Comparison of ENCODE assay signal across 12 cellular contexts in genomic region chr6:80425089-80425823, GRCh38.
DNase-seq lines count a peak whose midpoint lies in the region; ATAC-seq and TF ChIP-seq lines count a peak whose summit lies in the region.
"Had no signal": no experiment of that assay in that cellular context is flagged by ENCODE, and none has a peak within 500 bp of the region (broad histone marks: within the 10 kb centered on the region; RNA-seq: fewer than 3 reads in every experiment).

No MANE protein-coding gene starts in this region.

- H3K27me3 ChIP-seq in left lung (no peaks in the 10 kb centered on the region), aorta (ENCODE audit: control insufficient read depth in 1 of 2, insufficient read depth in 2 of 2, low read length in 1 of 2) (no peaks in the 10 kb centered on the region)

- no peak overlapping the region for H3K4me3 ChIP-seq in astrocyte of the spinal cord (ENCODE audit: low read depth, low read length)
- H3K4me3 ChIP-seq in left lung: no peak overlapping the region
- H3K4me3 ChIP-seq in aorta (ENCODE audit: low read length in 2 of 2): no peak overlapping the region

- H3K9me3 ChIP-seq in left lung (peaks cover 0 to 68% of the 10 kb centered on the region in 2 donors), aorta (ENCODE audit: control insufficient read depth, low read length) (peaks cover 6% of the 10 kb centered on the region)

- H3K4me1 ChIP-seq in left lung: no peaks in the 10 kb centered on the region
- H3K4me1 ChIP-seq in aorta (ENCODE audit: control insufficient read depth in 1 of 2, insufficient read depth in 2 of 2, low read length in 2 of 2): no peaks in the 10 kb centered on the region

- 66 to 72% methylated on average over 2 of the region's 2 CpGs for WGBS in aorta, 2 donors

- DNase-seq in AG09319 (ENCODE audit: extremely low read depth, low read depth) (peak; percentile 94), LHCN-M2 (ENCODE audit: low read depth) (peak; percentile 96), astrocyte of the spinal cord (ENCODE audit: low read depth, low spot score) (peak; percentile 94), left lung (no peak), DMS 273 (lab: John Stamatoyannopoulos, UW; ENCODE audit: unreplicated experiment) (no peak), KBM-7 (no peak), aorta (no peak)
- DNase-seq in activated effector memory CD4-positive, alpha-beta T cell treated with anti-CD3 and anti-CD28 coated beads, Interleukin-2, amount 50 U/mL, for 16 hours: no peak
- DNase-seq: dermis blood vessel endothelial cell, hippocampal formation, mesendoderm had no signal

- H3K27ac ChIP-seq in left lung (no peak overlapping the region), aorta (ENCODE audit: low read depth in 1 of 2, low read length in 2 of 2) (no peak overlapping the region)

- ATAC-seq in left lung (peak; percentile 76), aorta (ENCODE audit: low FRiP score) (no peak)
- ATAC-seq: activated CD4-positive, CD25-positive, alpha-beta regulatory T cell treated with anti-CD3 and anti-CD28 coated beads, Interleukin-2, amount 50 U/mL, for 24 hours had no signal

- TF ChIP-seq CTCF in AG09319 (IDR thresholded peaks at IDR 0.05; ENCODE audit: low read depth, low read length) (peak; percentile 2), astrocyte of the spinal cord (IDR thresholded peaks at IDR 0.05; ENCODE audit: low read depth, low read length) (peak; percentile 11), left lung (IDR thresholded peaks at IDR 0.05) (no peak)

- in situ Hi-C loops in astrocyte of the spinal cord (cut with HindIII; ENCODE audit: low sequenced_read_pairs): no loop called here
- in situ Hi-C loops in KBM-7 (cut with MboI; ENCODE audit: low pct_unique_long_range_greater_than_20kb, low sequenced_read_pairs): no loop called here

- H3K36me3 ChIP-seq in left lung: no peaks in the 10 kb centered on the region
- H3K36me3 ChIP-seq in aorta (ENCODE audit: control insufficient read depth in 1 of 2, insufficient read depth in 2 of 2, low read length in 1 of 2): peaks cover 0 to 2% of the 10 kb centered on the region in 2 donors

- intact Hi-C loops in left lung (cut with DNase I): no loop called here
- intact Hi-C loops in aorta (cut with DNase I): no loop called here

Comparison
In these comparisons a context has a peak if more than half of its experiments do, and no peak if none do; other contexts are left out.
1. DNase-seq: peak in AG09319 (single experiment), LHCN-M2 (single experiment) and astrocyte of the spinal cord (single experiment); none in left lung (0 of 2), DMS 273 (single experiment), KBM-7 (single experiment), activated effector memory CD4-positive, alpha-beta T cell treated with anti-CD3 and anti-CD28 coated beads, Interleukin-2, amount 50 U/mL, for 16 hours (single experiment) and aorta (0 of 2).
2. CTCF ChIP-seq: peak in AG09319 (single experiment) and astrocyte of the spinal cord (single experiment); none in left lung (0 of 2).